Comparison of ENCODE assay signal across 18 cellular contexts in genomic region chr4:114226968-114227760, GRCh38.
DNase-seq lines count a peak whose midpoint lies in the region; ATAC-seq, FAIRE-seq and TF ChIP-seq lines count a peak whose summit lies in the region.
"Had no signal": no experiment of that assay in that cellular context is flagged by ENCODE, and none has a peak within 500 bp of the region (broad histone marks: within the 10 kb centered on the region; RNA-seq: fewer than 3 reads in every experiment).

No MANE protein-coding gene starts in this region.

- H3K27me3 Mint-ChIP-seq in activated naive CD4-positive, alpha-beta T cell treated with anti-CD3 and anti-CD28 coated beads for 36 hours (ENCODE audit: low read depth), result no peaks in the 10 kb centered on the region

- WGBS in HepG2 (ENCODE audit: low lambda C conversion rate), result 27% methylated on average over 7 of the region's 7 CpGs

- no TSS peak for BruUV-seq in HepG2 (replicated peaks; lab: Mats Ljungman, UMichigan)

- no peaks in the 10 kb centered on the region for H3K27me3 ChIP-seq in HepG2 (ENCODE audit: control insufficient read depth in 1 of 2, insufficient read depth in 2 of 2, low read length in 2 of 2)
- H3K27me3 ChIP-seq: heart left ventricle, right lobe of liver had no signal

- H3K4me3 ChIP-seq in HepG2 (replicated peaks in 1 of 3; ENCODE audit: insufficient read depth in 1 of 3, low read depth in 2 of 3, low read length in 3 of 3), result no peak overlapping the region
- H3K4me3 ChIP-seq: heart left ventricle, right lobe of liver had no signal

- H3K79me2 ChIP-seq in HepG2 (ENCODE audit: insufficient read depth, low read length), result no peaks in the 10 kb centered on the region

- H3K4me2 ChIP-seq in HepG2 (ENCODE audit: low read depth, low read length), result no peak overlapping the region

- no peak for TF ChIP-seq RAD21 in HepG2 (CRISPR knock-in tag; IDR thresholded peaks at IDR 0.05)

- H4K20me1 ChIP-seq in HepG2 (ENCODE audit: insufficient read depth, low read length), result no peaks in the 10 kb centered on the region

- no peaks in the 10 kb centered on the region for H3K9me3 Mint-ChIP-seq in activated naive CD4-positive, alpha-beta T cell treated with anti-CD3 and anti-CD28 coated beads, Interleukin-2, amount 50 U/mL, for 72 hours
- no peaks in the 10 kb centered on the region for H3K9me3 Mint-ChIP-seq in activated naive CD4-positive, alpha-beta T cell treated with anti-CD3 and anti-CD28 coated beads for 36 hours

- peak; percentile 13 to 60 for ATAC-seq in activated naive CD4-positive, alpha-beta T cell treated with anti-CD3 and anti-CD28 coated beads, Interleukin-2, amount 50 U/mL, for 72 hours
- ATAC-seq in HG02678 (IDR thresholded peaks at IDR 0.05; ENCODE audit: unreplicated experiment) (peak; percentile 98), HepG2 (no peak), HG03280 (IDR thresholded peaks at IDR 0.05; ENCODE audit: unreplicated experiment) (no peak), GM19397 (IDR thresholded peaks at IDR 0.05; ENCODE audit: unreplicated experiment) (no peak)
- ATAC-seq: heart left ventricle, left ventricle myocardium superior, right lobe of liver had no signal

- DNase-seq in activated naive CD4-positive, alpha-beta T cell treated with anti-CD3 and anti-CD28 coated beads, Interleukin-2, amount 50 U/mL, for 72 hours (ENCODE audit: low spot score in 2 of 2), result no peak
- no peak for DNase-seq in activated naive CD4-positive, alpha-beta T cell treated with anti-CD3 and anti-CD28 coated beads for 36 hours
- DNase-seq in LHCN-M2 (ENCODE audit: low read depth), result peak; percentile 20
- no peak for DNase-seq in GM10266 (ENCODE audit: extremely low spot score)
- no peak for DNase-seq in HepG2 (ENCODE audit: low spot score)
- DNase-seq: activated CD4-positive, alpha-beta T cell treated with anti-CD3 and anti-CD28 coated beads for 1 hour; activated T-cell treated with anti-CD3 and anti-CD28 coated beads, Interleukin-2, amount 50 U/mL, for 48 hours; Calu3; effector CD8-positive, alpha-beta T cell; heart left ventricle; left ventricle myocardium superior; MM.1S; right lobe of liver had no signal

- POLR2A ChIA-PET in HepG2 (lab: Yijun Ruan, JAX), result no interaction called here

- H3K9me3 ChIP-seq in HepG2 (ENCODE audit: low read length), result no peaks in the 10 kb centered on the region
- H3K9me3 ChIP-seq: heart left ventricle, right lobe of liver had no signal

- intact Hi-C loops in activated naive CD4-positive, alpha-beta T cell treated with anti-CD3 and anti-CD28 coated beads for 36 hours (cut with micrococcal nuclease), result no loop called here
- intact Hi-C loops in HepG2 (cut with micrococcal nuclease; ENCODE audit: unreplicated experiment), result no loop called here

- TF ChIP-seq CTCF in GM10266 (IDR thresholded peaks at IDR 0.05; ENCODE audit: control insufficient read depth, insufficient read depth, low read depth, missing control alignments) (no peak), HepG2 (CRISPR knock-in tag; IDR thresholded peaks at IDR 0.05) (no peak)

- no peaks in the 10 kb centered on the region for H3K36me3 Mint-ChIP-seq in activated naive CD4-positive, alpha-beta T cell treated with anti-CD3 and anti-CD28 coated beads, Interleukin-2, amount 50 U/mL, for 72 hours
- no peaks in the 10 kb centered on the region for H3K36me3 Mint-ChIP-seq in activated naive CD4-positive, alpha-beta T cell treated with anti-CD3 and anti-CD28 coated beads for 36 hours (ENCODE audit: low read depth)

- CTCF ChIA-PET in activated naive CD4-positive, alpha-beta T cell treated with anti-CD3 and anti-CD28 coated beads for 36 hours (lab: Charles Lee), result no interaction called here
- CTCF ChIA-PET in HepG2 (lab: Yijun Ruan, JAX; ENCODE audit: low intra/inter-chr PET ratio, low total read pairs), result no interaction called here

- in situ Hi-C loops in HepG2 (cut with HindIII; ENCODE audit: extremely low pct_ligation_motif_present, low pct_unique_long_range_greater_than_20kb), result no loop called here

- H3K9ac ChIP-seq in HepG2 (ENCODE audit: insufficient read depth, low read depth, low read length), result no peak overlapping the region

- FAIRE-seq in HepG2 (lab: Jason Lieb, UNC), result no peak
- FAIRE-seq: A204.1 had no signal

- H3K4me1 Mint-ChIP-seq in activated naive CD4-positive, alpha-beta T cell treated with anti-CD3 and anti-CD28 coated beads for 36 hours (ENCODE audit: low read depth), result no peaks in the 10 kb centered on the region

- no peaks in the 10 kb centered on the region for H3K36me3 ChIP-seq in HepG2 (replicated peaks in 1 of 2; ENCODE audit: control insufficient read depth in 1 of 2, insufficient read depth in 2 of 2, low read length in 2 of 2)
- H3K36me3 ChIP-seq: heart left ventricle, right lobe of liver had no signal

- no peak overlapping the region for H3K4me3 Mint-ChIP-seq in activated naive CD4-positive, alpha-beta T cell treated with anti-CD3 and anti-CD28 coated beads for 36 hours
- H3K4me3 Mint-ChIP-seq: nephron had no signal

- TF ChIP-seq EP300 in HepG2 (IDR thresholded peaks at IDR 0.05; ENCODE audit: low read depth in 2 of 2, low read length in 2 of 2), result no peak
- no peak for TF ChIP-seq EP300 in HepG2 (CRISPR knock-in tag; IDR thresholded peaks at IDR 0.05; ENCODE audit: borderline replicate concordance)

- no peak overlapping the region for H3K27ac Mint-ChIP-seq in activated naive CD4-positive, alpha-beta T cell treated with anti-CD3 and anti-CD28 coated beads, Interleukin-2, amount 50 U/mL, for 72 hours
- no peak overlapping the region for H3K27ac Mint-ChIP-seq in activated naive CD4-positive, alpha-beta T cell treated with anti-CD3 and anti-CD28 coated beads for 36 hours

- no peak for TF ChIP-seq POLR2A in HepG2 (IDR thresholded peaks at IDR 0.05; ENCODE audit: insufficient read depth in 1 of 2, low read depth in 2 of 2, low read length in 2 of 2)

- no peak overlapping the region for H3K27ac ChIP-seq in HepG2 (ENCODE audit: extremely low read length, insufficient read depth, low read length)
- H3K27ac ChIP-seq: heart left ventricle, right lobe of liver had no signal

- H3K4me1 ChIP-seq in HepG2 (ENCODE audit: insufficient read depth, low read length), result no peaks in the 10 kb centered on the region
- H3K4me1 ChIP-seq: heart left ventricle, right lobe of liver had no signal

- no peak overlapping the region for H2AFZ ChIP-seq in HepG2 (ENCODE audit: low read length)

TF ChIP-seq in HepG2, 621 proteins besides CTCF, POLR2A, EP300 and RAD21:
- TF ChIP-seq FOXM1 (CRISPR knock-in tag; IDR thresholded peaks at IDR 0.05), result no peak
- TF ChIP-seq TARDBP (CRISPR knock-in tag; IDR thresholded peaks at IDR 0.05), result no peak

Comparison
In these comparisons a context has a peak if more than half of its experiments do, and no peak if none do; other contexts are left out.
1. ATAC-seq: peak in activated naive CD4-positive, alpha-beta T cell treated with anti-CD3 and anti-CD28 coated beads, Interleukin-2, amount 50 U/mL, for 72 hours (2 of 2) and HG02678 (single experiment); none in HepG2 (single experiment), HG03280 (single experiment) and GM19397 (single experiment).